Comparison of ENCODE assay signal across 8 cellular contexts in genomic region chr11:14358729-14359439, GRCh38. TPM values are rescaled to one million over a fixed set of nuclear protein-coding genes. Genes with fewer than 3 reads are reported as not detected.
A peak's percentile ranks its signal among the peaks of the same experiment; 100 is the strongest.
DNase-seq lines count a peak whose midpoint lies in the region; ATAC-seq and TF ChIP-seq lines count a peak whose summit lies in the region.

TSS of gene RRAS2 (minus strand) at chr11:14359183. CDS start at chr11:14358870, 313 bp downstream.

- in situ Hi-C loops in Panc1 (cut with HindIII; ENCODE audit: low pct_unique_long_range_greater_than_20kb, low sequenced_read_pairs), result no loop called here

- peak; percentile 38 for TF ChIP-seq RAD21 in neural cell (conservative IDR thresholded peaks at IDR 0.05)

- peaks cover 8% of the 10 kb centered on the region for H3K27me3 Mint-ChIP-seq in stimulated activated naive CD8-positive, alpha-beta T cell treated with anti-CD3 and anti-CD28 coated beads, Interleukin-15, amount 100 ng/mL, for 72 hours

- H3K9me2 ChIP-seq in neural cell (ENCODE audit: insufficient read depth, low read length), result no peaks in the 10 kb centered on the region

- H4K20me1 ChIP-seq in neural cell (ENCODE audit: insufficient read depth), result no peaks in the 10 kb centered on the region

- peak within 1 kb of the TSS; percentile 68 to 76 for H3K4me3 ChIP-seq in Panc1 (ENCODE audit: low read depth in 2 of 2, low read length in 2 of 2)
- peak within 1 kb of the TSS; percentile 95 for H3K4me3 ChIP-seq in neural cell (ENCODE audit: low read length)

- peak within 1 kb of the TSS; percentile 93 to 97 for H3K27ac Mint-ChIP-seq in stimulated activated naive CD8-positive, alpha-beta T cell treated with anti-CD3 and anti-CD28 coated beads, Interleukin-15, amount 100 ng/mL, for 72 hours

- peak within 1 kb of the TSS; percentile 94 to 97 for H3K4me3 Mint-ChIP-seq in stimulated activated naive CD8-positive, alpha-beta T cell treated with anti-CD3 and anti-CD28 coated beads, Interleukin-15, amount 100 ng/mL, for 72 hours

- H2AFZ ChIP-seq in neural cell (ENCODE audit: low read depth, low read length), result peak within 1 kb of the TSS; percentile 35

- peak within 1 kb of the TSS; percentile 86 for H3K27ac ChIP-seq in Panc1 (ENCODE audit: low read length)
- peak within 1 kb of the TSS; percentile 60 for H3K27ac ChIP-seq in neural cell (ENCODE audit: low read length)

- ATAC-seq in HG03439 (IDR thresholded peaks at IDR 0.05; ENCODE audit: unreplicated experiment) (peak; percentile 79), Panc1 (peak; percentile 94)
- peak; percentile 94 for ATAC-seq in stimulated activated naive CD8-positive, alpha-beta T cell treated with anti-CD3 and anti-CD28 coated beads, Interleukin-15, amount 100 ng/mL, for 72 hours

- no peak; the same call in 1 of the 2 replicates for TF ChIP-seq CTCF in Panc1 (IDR thresholded peaks at IDR 0.05)
- peak; percentile 43 for TF ChIP-seq CTCF in neural cell (IDR thresholded peaks at IDR 0.05; ENCODE audit: poor library complexity, severe bottlenecking)

- no peaks in the 10 kb centered on the region; the same call in 1 of the 2 replicates for H3K36me3 ChIP-seq in Panc1 (ENCODE audit: control insufficient read depth, insufficient read depth, low read length)
- no peaks in the 10 kb centered on the region for H3K36me3 ChIP-seq in neural cell (ENCODE audit: insufficient read depth, low read length)

- peaks cover 56% of the 10 kb centered on the region for H3K4me1 Mint-ChIP-seq in stimulated activated naive CD8-positive, alpha-beta T cell treated with anti-CD3 and anti-CD28 coated beads, Interleukin-15, amount 100 ng/mL, for 72 hours

- H3K9me3 Mint-ChIP-seq in stimulated activated naive CD8-positive, alpha-beta T cell treated with anti-CD3 and anti-CD28 coated beads, Interleukin-15, amount 100 ng/mL, for 72 hours, result no peaks in the 10 kb centered on the region

- H3K9me3 ChIP-seq in Panc1 (ENCODE audit: control insufficient read depth, insufficient read depth, low read depth, low read length), result no peaks in the 10 kb centered on the region
- H3K9me3 ChIP-seq in neural cell (ENCODE audit: low read length), result no peaks in the 10 kb centered on the region

- peak within 1 kb of the TSS; percentile 96 for H3K4me2 ChIP-seq in neural cell (ENCODE audit: low read length)

- H3K9ac ChIP-seq in neural cell (ENCODE audit: low read length), result peak within 1 kb of the TSS; percentile 80

- H3K4me1 ChIP-seq in Panc1 (ENCODE audit: control insufficient read depth, insufficient read depth, low read length), result peaks cover 2% of the 10 kb centered on the region; the same call in 1 of the 2 replicates

- intact Hi-C loops in Panc1 (cut with micrococcal nuclease; ENCODE audit: unreplicated experiment), result no loop called here

- CTCF ChIA-PET in Panc1 (lab: Charles Lee), result interaction anchor here (0.6 kb wide), 1 partner anchor 60 kb away, joined by 4 read pairs; no protein-coding TSS in a partner anchor

- no TSS peak for BruUV-seq in Panc1 (replicated peaks; lab: Mats Ljungman, UMichigan)

- no peak for TF ChIP-seq EP300 in neural cell (conservative IDR thresholded peaks at IDR 0.05; ENCODE audit: poor library complexity, severe bottlenecking)

- H3K27me3 ChIP-seq in Panc1 (ENCODE audit: control insufficient read depth, insufficient read depth, low read length) (no peaks in the 10 kb centered on the region), neural cell (ENCODE audit: insufficient read depth, low read depth, low read length) (no peaks in the 10 kb centered on the region)

- DNase-seq in CD1c-positive myeloid dendritic cell (ENCODE audit: extremely low spot score), result peak; percentile 51
- peak; percentile 78 for DNase-seq in GM19238 (ENCODE audit: insufficient read length, low spot score)
- no peak for DNase-seq in Panc1 (ENCODE audit: low read depth, low spot score)
- peak; percentile 57 to 70 for DNase-seq in activated T-helper 1 cell treated with anti-CD3 and anti-CD28 coated beads, Interleukin-2, amount 50 U/mL, for 16 hours (ENCODE audit: low read depth in 1 of 2, low spot score in 1 of 2)
- peak; percentile 54 for DNase-seq in fibroblast of peridontal ligament (ENCODE audit: extremely low read depth)
- DNase-seq in stimulated activated naive CD8-positive, alpha-beta T cell treated with anti-CD3 and anti-CD28 coated beads, Interleukin-15, amount 100 ng/mL, for 72 hours, result peak; percentile 83

- H3K79me2 ChIP-seq in neural cell (replicated peaks; ENCODE audit: insufficient read depth, low read length), result peaks cover 20% of the 10 kb centered on the region

- POLR2A ChIA-PET in Panc1 (lab: Charles Lee), result interaction anchor here (0.6 kb wide), 1 partner anchor 1516 kb away, joined by 4 read pairs; no protein-coding TSS in a partner anchor

- H3F3A ChIP-seq in neural cell (ENCODE audit: insufficient read depth, low read length, poor library complexity, severe bottlenecking), result peaks cover 4% of the 10 kb centered on the region

TF ChIP-seq in neural cell, 6 proteins besides CTCF, POLR2A, EP300 and RAD21:
- TF ChIP-seq, protein P1, sequence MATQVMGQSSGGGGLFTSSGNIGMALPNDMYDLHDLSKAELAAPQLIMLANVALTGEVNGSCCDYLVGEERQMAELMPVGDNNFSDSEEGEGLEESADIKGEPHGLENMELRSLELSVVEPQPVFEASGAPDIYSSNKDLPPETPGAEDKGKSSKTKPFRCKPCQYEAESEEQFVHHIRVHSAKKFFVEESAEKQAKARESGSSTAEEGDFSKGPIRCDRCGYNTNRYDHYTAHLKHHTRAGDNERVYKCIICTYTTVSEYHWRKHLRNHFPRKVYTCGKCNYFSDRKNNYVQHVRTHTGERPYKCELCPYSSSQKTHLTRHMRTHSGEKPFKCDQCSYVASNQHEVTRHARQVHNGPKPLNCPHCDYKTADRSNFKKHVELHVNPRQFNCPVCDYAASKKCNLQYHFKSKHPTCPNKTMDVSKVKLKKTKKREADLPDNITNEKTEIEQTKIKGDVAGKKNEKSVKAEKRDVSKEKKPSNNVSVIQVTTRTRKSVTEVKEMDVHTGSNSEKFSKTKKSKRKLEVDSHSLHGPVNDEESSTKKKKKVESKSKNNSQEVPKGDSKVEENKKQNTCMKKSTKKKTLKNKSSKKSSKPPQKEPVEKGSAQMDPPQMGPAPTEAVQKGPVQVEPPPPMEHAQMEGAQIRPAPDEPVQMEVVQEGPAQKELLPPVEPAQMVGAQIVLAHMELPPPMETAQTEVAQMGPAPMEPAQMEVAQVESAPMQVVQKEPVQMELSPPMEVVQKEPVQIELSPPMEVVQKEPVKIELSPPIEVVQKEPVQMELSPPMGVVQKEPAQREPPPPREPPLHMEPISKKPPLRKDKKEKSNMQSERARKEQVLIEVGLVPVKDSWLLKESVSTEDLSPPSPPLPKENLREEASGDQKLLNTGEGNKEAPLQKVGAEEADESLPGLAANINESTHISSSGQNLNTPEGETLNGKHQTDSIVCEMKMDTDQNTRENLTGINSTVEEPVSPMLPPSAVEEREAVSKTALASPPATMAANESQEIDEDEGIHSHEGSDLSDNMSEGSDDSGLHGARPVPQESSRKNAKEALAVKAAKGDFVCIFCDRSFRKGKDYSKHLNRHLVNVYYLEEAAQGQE (IDR thresholded peaks at IDR 0.05; ENCODE audit: borderline replicate concordance), result peak; percentile 59
- peak; percentile 63 for TF ChIP-seq MXI1 (conservative IDR thresholded peaks at IDR 0.05; ENCODE audit: poor library complexity, severe bottlenecking)
- peak; percentile 90 for TF ChIP-seq POLR2AphosphoS5 (IDR thresholded peaks at IDR 0.05)
- TF ChIP-seq SMC3 (conservative IDR thresholded peaks at IDR 0.05; ENCODE audit: poor library complexity), result peak; percentile 39
- no peak for TF ChIP-seq EZH2 (IDR thresholded peaks at IDR 0.05; ENCODE audit: borderline replicate concordance, insufficient read depth, low read length, poor library complexity, severe bottlenecking)
- TF ChIP-seq TAF1 (IDR thresholded peaks at IDR 0.05; ENCODE audit: low read depth), result peak; percentile 82

RNA-seq across cellular contexts. Expression of gene RRAS2, which starts in this region (rescaled TPM):
- total RNA-seq in Panc1 (2021; ENCODE audit: unreplicated experiment), result 58.4 TPM
- polyA plus RNA-seq in Panc1 (2012; ENCODE audit: insufficient read length), result 31.1 TPM
- 47.3 and 49.4 TPM in 2 replicates for polyA plus RNA-seq in neural cell
- 73.3 and 76.6 TPM in 2 replicates for polyA minus RNA-seq in neural cell
